Comparison of ENCODE assay signal across 9 cellular contexts in genomic region chr16:15874745-15875314, GRCh38. TPM values are rescaled to one million over a fixed set of nuclear protein-coding genes. Genes with fewer than 3 reads are reported as not detected.
DNase-seq lines count a peak whose midpoint lies in the region; ATAC-seq and TF ChIP-seq lines count a peak whose summit lies in the region.
"Had no signal": no experiment of that assay in that cellular context is flagged by ENCODE, and none has a peak within 500 bp of the region (broad histone marks: within the 10 kb centered on the region; RNA-seq: fewer than 3 reads in every experiment).

No MANE protein-coding gene starts in this region.

- TF ChIP-seq RAD21 in HCT116 (IDR thresholded peaks at IDR 0.05; ENCODE audit: low read depth): peak; percentile 82
- TF ChIP-seq RAD21 in SK-N-SH (IDR thresholded peaks at IDR 0.05; ENCODE audit: low read length): peak; percentile 80

- H3F3A ChIP-seq in SK-N-SH (replicated peaks; ENCODE audit: insufficient read depth): peaks cover 5% of the 10 kb centered on the region

- 68% methylated on average over 7 of the region's 7 CpGs for WGBS in SK-N-SH (ENCODE audit: low lambda C conversion rate)

- intact Hi-C loops in CD8-positive, alpha-beta T cell (cut with DNase I, micrococcal nuclease): loop anchor here in 1 of 2 experiments (1.0 kb wide), 1 partner anchor 252 kb away; no protein-coding TSS in a partner anchor
- intact Hi-C loops in HCT116 (cut with micrococcal nuclease): loop anchor here (1.0 kb wide), 1 partner anchor 252 kb away; no protein-coding TSS in a partner anchor

- no peaks in the 10 kb centered on the region for H3K9me3 ChIP-seq in CD8-positive, alpha-beta T cell (ENCODE audit: low read length)
- no peaks in the 10 kb centered on the region for H3K9me3 ChIP-seq in HCT116 (ENCODE audit: control insufficient read depth in 1 of 2, insufficient read depth in 1 of 2, low read depth in 1 of 2, low read length in 2 of 2)
- H3K9me3 ChIP-seq in SK-N-SH: no peaks in the 10 kb centered on the region

- H3K9ac ChIP-seq in HCT116 (ENCODE audit: low read length) (no peak overlapping the region), SK-N-SH (no peak overlapping the region)

- no peaks in the 10 kb centered on the region for H3K27me3 Mint-ChIP-seq in CD8-positive, alpha-beta T cell (ENCODE audit: low read depth)

- no peaks in the 10 kb centered on the region for H3K4me1 ChIP-seq in CD8-positive, alpha-beta T cell (ENCODE audit: insufficient read depth, low read length)
- H3K4me1 ChIP-seq in HCT116 (ENCODE audit: control insufficient read depth in 1 of 2, insufficient read depth in 2 of 2, low read length in 2 of 2): peaks cover 5 to 8% of the 10 kb centered on the region in 2 experiments; a peak in 3 of 4 replicates
- H3K4me1 ChIP-seq in SK-N-SH (ENCODE audit: control insufficient read depth in 1 of 2, insufficient read depth in 2 of 2, low read depth in 1 of 2, low read length in 1 of 2): peaks cover 0 to 3% of the 10 kb centered on the region in 2 experiments; a peak in 1 of 4 replicates

- no peaks in the 10 kb centered on the region for H4K20me1 ChIP-seq in HCT116 (ENCODE audit: insufficient read depth)
- H4K20me1 ChIP-seq in SK-N-SH (ENCODE audit: insufficient read depth): no peaks in the 10 kb centered on the region

- peak; percentile 32 for TF ChIP-seq CTCF in CD8-positive, alpha-beta T cell (IDR thresholded peaks at IDR 0.05)
- TF ChIP-seq CTCF in HCT116 (IDR thresholded peaks at IDR 0.05 in 2 of 3, conservative IDR thresholded peaks at IDR 0.05 in 1 of 3; ENCODE audit: borderline replicate concordance in 1 of 3, insufficient read depth in 1 of 3, low read depth in 2 of 3, low read length in 2 of 3) (peak; percentile 48 to 89 (median 82); a peak in 5 of 6 replicates), SK-N-SH (IDR thresholded peaks at IDR 0.05) (peak; percentile 87), fibroblast of pulmonary artery (IDR thresholded peaks at IDR 0.05; ENCODE audit: low read length, missing control alignments) (peak; percentile 92), omental fat pad (IDR thresholded peaks at IDR 0.05) (peak in 1 of 3 donors; percentile 29)

- H3K36me3 Mint-ChIP-seq in CD8-positive, alpha-beta T cell: peaks cover 72% of the 10 kb centered on the region

- no TSS peak for BruUV-seq in HCT116 (replicated peaks; lab: Mats Ljungman, UMichigan)

- no peak overlapping the region for H3K4me3 ChIP-seq in CD8-positive, alpha-beta T cell (ENCODE audit: low read depth, low read length)
- no peak overlapping the region for H3K4me3 ChIP-seq in HCT116 (replicated peaks in 1 of 2; ENCODE audit: low read depth in 1 of 2, low read length in 2 of 2)
- no peak overlapping the region for H3K4me3 ChIP-seq in SK-N-SH (ENCODE audit: low read depth in 2 of 2, low read length in 1 of 2)
- no peak overlapping the region for H3K4me3 ChIP-seq in fibroblast of pulmonary artery (replicated peaks; ENCODE audit: low read depth, low read length)

- peak in 1 of 7 experiments; percentile 10 for DNase-seq in CD8-positive, alpha-beta T cell
- peak; percentile 61 for DNase-seq in HCT116 (ENCODE audit: low read depth, low spot score)
- peak; percentile 60 for DNase-seq in SK-N-SH
- peak; percentile 84 for DNase-seq in fibroblast of pulmonary artery (ENCODE audit: low read depth)
- no peak for DNase-seq in omental fat pad (ENCODE audit: low spot score)
- no peak for DNase-seq in stimulated activated naive CD4-positive, alpha-beta T cell treated with Interleukin-2 at 50 U/mL for 16 hours (lab: John Stamatoyannopoulos, UW)
- DNase-seq in MV-4-11 (lab: John Stamatoyannopoulos, UW): no peak

- H3K4me1 Mint-ChIP-seq in CD8-positive, alpha-beta T cell (ENCODE audit: low read depth): peaks cover 2% of the 10 kb centered on the region

- no peak for TF ChIP-seq EP300 in SK-N-SH (IDR thresholded peaks at IDR 0.05; ENCODE audit: borderline replicate concordance in 1 of 2, low read depth in 1 of 2, low read length in 1 of 2)

- H3K4me2 ChIP-seq in HCT116 (ENCODE audit: low read length) (no peak overlapping the region), SK-N-SH (no peak overlapping the region)

- no peaks in the 10 kb centered on the region for H3K9me3 Mint-ChIP-seq in CD8-positive, alpha-beta T cell

- H3K27ac Mint-ChIP-seq in CD8-positive, alpha-beta T cell: no peak overlapping the region

- no peak overlapping the region for H2AFZ ChIP-seq in HCT116 (ENCODE audit: low read depth, low read length, poor library complexity, severe bottlenecking)
- H2AFZ ChIP-seq in SK-N-SH (ENCODE audit: low read depth): no peak overlapping the region

- H3K4me3 Mint-ChIP-seq in CD8-positive, alpha-beta T cell: no peak overlapping the region

- no peaks in the 10 kb centered on the region for H3K27me3 ChIP-seq in CD8-positive, alpha-beta T cell (ENCODE audit: insufficient read depth, low read length)
- H3K27me3 ChIP-seq in HCT116 (ENCODE audit: insufficient read depth, low read length): no peaks in the 10 kb centered on the region
- no peaks in the 10 kb centered on the region for H3K27me3 ChIP-seq in SK-N-SH (ENCODE audit: insufficient read depth)

- RAD21 ChIA-PET in HCT116 (lab: Charles Lee; ENCODE audit: low non-redundant PET in 1 of 2, low total read pairs in 2 of 2, uncharacterized antibody in 2 of 2, unreplicated experiment in 2 of 2): interaction anchor here (0.9 to 1.4 kb wide), 2 partner anchors 13 to 115 kb away, joined by 3 read pairs; partner anchors contain the start of gene CEP20 (in 1 of the 2)

- CTCF ChIA-PET in CD8-positive, alpha-beta T cell (lab: Charles Lee): interaction anchor here (0.9 to 2.1 kb wide), 8 partner anchors 9 to 252 kb away, joined by 3 to 10 read pairs (median 4); partner anchors contain the start of gene CEP20
- CTCF ChIA-PET in HCT116 (lab: Charles Lee): interaction anchor here (0.7 to 3.3 kb wide), 14 partner anchors 8 to 253 kb away, joined by 3 to 19 read pairs (median 4); partner anchors contain the start of gene CEP20
- CTCF ChIA-PET in SK-N-SH (lab: Yijun Ruan, JAX): interaction anchor here (0.6 to 4.8 kb wide), 51 partner anchors 9 to 320 kb away, joined by 3 to 37 read pairs (median 4); partner anchors contain the start of genes CEP20 and MYH11

- ATAC-seq in CD8-positive, alpha-beta T cell: no peak
- ATAC-seq in HCT116 (peak; percentile 94), omental fat pad (ENCODE audit: low FRiP score) (peak; percentile 53), GM21381 (IDR thresholded peaks at IDR 0.05; ENCODE audit: unreplicated experiment) (no peak)

- peaks cover 28% of the 10 kb centered on the region for H3K79me2 ChIP-seq in HCT116 (ENCODE audit: insufficient read depth, low read length)
- peaks cover 42% of the 10 kb centered on the region for H3K79me2 ChIP-seq in SK-N-SH (ENCODE audit: insufficient read depth)

- no peak for TF ChIP-seq POLR2A in HCT116 (IDR thresholded peaks at IDR 0.05; ENCODE audit: borderline replicate concordance, extremely low read depth, insufficient read depth, insufficient read length)

- H3K9me2 ChIP-seq in HCT116 (ENCODE audit: insufficient read depth) (no peaks in the 10 kb centered on the region), SK-N-SH (no peaks in the 10 kb centered on the region)

- H3K36me3 ChIP-seq in CD8-positive, alpha-beta T cell (ENCODE audit: insufficient read depth, low read length): peaks cover 29% of the 10 kb centered on the region
- H3K36me3 ChIP-seq in HCT116 (ENCODE audit: control insufficient read depth in 1 of 2, insufficient read depth in 2 of 2, low read length in 2 of 2) (peaks cover 8 to 26% of the 10 kb centered on the region in 2 experiments), SK-N-SH (replicated peaks in 1 of 2; ENCODE audit: control insufficient read depth in 1 of 2, insufficient read depth in 2 of 2, low read length in 1 of 2) (peaks cover 17 to 44% of the 10 kb centered on the region in 2 experiments)

- no peak overlapping the region for H3K27ac ChIP-seq in CD8-positive, alpha-beta T cell (ENCODE audit: low read depth, low read length)
- H3K27ac ChIP-seq in HCT116 (ENCODE audit: low read depth, low read length) (no peak overlapping the region; the same call in 1 of the 2 replicates), SK-N-SH (ENCODE audit: low read depth in 2 of 2, low read length in 1 of 2) (no peak overlapping the region; a peak in 1 of 4 replicates)

- POLR2A ChIA-PET in CD8-positive, alpha-beta T cell (lab: Charles Lee): interaction anchor here (3.4 kb wide), 1 partner anchor 12 kb away, joined by 16 read pairs; the partner anchor contains the start of gene CEP20
- POLR2A ChIA-PET in HCT116 (lab: Charles Lee): interaction anchor here (3.1 kb wide), 1 partner anchor 13 kb away, joined by 15 read pairs; the partner anchor contains the start of gene CEP20
- POLR2A ChIA-PET in SK-N-SH (lab: Yijun Ruan, JAX): no interaction called here

TF ChIP-seq in SK-N-SH, 30 proteins besides CTCF, POLR2A, EP300 and RAD21:
- TF ChIP-seq SMC3 (IDR thresholded peaks at IDR 0.05; ENCODE audit: low read depth, low read length) (peak; percentile 79), PBX3 (IDR thresholded peaks at IDR 0.05) (no peak)

RNA-seq across cellular contexts. Expression of gene CEP20, which starts 13.6 kb away (rescaled TPM):
- 10 to 100 TPM; 12.5 to 13.6 TPM for total RNA-seq in CD8-positive, alpha-beta T cell
- 67.7 TPM for total RNA-seq in HCT116 (2021; ENCODE audit: unreplicated experiment)
- 29.2 and 36.3 TPM in 2 replicates for polyA plus RNA-seq in HCT116 (2012)
- polyA plus RNA-seq in SK-N-SH (2012; rRNA removed): 14.8 and 19.5 TPM in 2 replicates
- 28.4 and 33.7 TPM in 2 replicates for polyA plus RNA-seq in SK-N-SH (2012; cell fraction: cytosol; rRNA removed)
- polyA plus RNA-seq in SK-N-SH (2012; cell fraction: nucleus; rRNA removed): 4.0 and 8.9 TPM in 2 replicates
- 10 to 100 TPM; 23.5 to 40.5 (median 30.3) TPM for total RNA-seq in omental fat pad

RNA-seq across cellular contexts. Expression of gene MYH11, which starts 18.0 kb away (rescaled TPM):
- total RNA-seq in CD8-positive, alpha-beta T cell: not detected
- 0.61 TPM for total RNA-seq in HCT116 (2021; ENCODE audit: unreplicated experiment)
- polyA plus RNA-seq in HCT116 (2012): 0.35 and 0.36 TPM in 2 replicates
- polyA plus RNA-seq in SK-N-SH (2012; rRNA removed): 0.02 TPM in 1 of 2 replicates, not detected in the other
- not detected in 2 replicates for polyA plus RNA-seq in SK-N-SH (2012; cell fraction: cytosol; rRNA removed)
- polyA plus RNA-seq in SK-N-SH (2012; cell fraction: nucleus; rRNA removed): not detected in 2 replicates
- total RNA-seq in omental fat pad: 100 to 1,000 TPM in 1 of 4 donors, 10 to 100 TPM in 3; 22.4 to 206 (median 26.8) TPM
- total RNA-seq: T-helper 2 cell treated with Interferon-gamma antibody and Interleukin-4, amounts not matched to agents 100 ng/mL and 5 ng/mL, for 36 hours had no signal

Comparison
In these comparisons a context has a peak if more than half of its experiments do, and no peak if none do; other contexts are left out.
1. ATAC-seq: peak in HCT116 (single experiment) and omental fat pad (single experiment); none in CD8-positive, alpha-beta T cell (single experiment) and GM21381 (single experiment).
2. DNase-seq: peak in HCT116 (single experiment), SK-N-SH (single experiment) and fibroblast of pulmonary artery (single experiment); none in omental fat pad (single experiment), stimulated activated naive CD4-positive, alpha-beta T cell treated with Interleukin-2 at 50 U/mL for 16 hours (single experiment) and MV-4-11 (single experiment).
3. RNA of gene MYH11, which starts 18.0 kb away (total RNA-seq): 22.4 to 206 TPM in omental fat pad; 0.61 TPM in HCT116 (single experiment) and not detected in CD8-positive, alpha-beta T cell; every median in the first group is over 10 times any median in the second.